Comparison of ENCODE assay signal across 8 cellular contexts in the genomic region with DNA sequence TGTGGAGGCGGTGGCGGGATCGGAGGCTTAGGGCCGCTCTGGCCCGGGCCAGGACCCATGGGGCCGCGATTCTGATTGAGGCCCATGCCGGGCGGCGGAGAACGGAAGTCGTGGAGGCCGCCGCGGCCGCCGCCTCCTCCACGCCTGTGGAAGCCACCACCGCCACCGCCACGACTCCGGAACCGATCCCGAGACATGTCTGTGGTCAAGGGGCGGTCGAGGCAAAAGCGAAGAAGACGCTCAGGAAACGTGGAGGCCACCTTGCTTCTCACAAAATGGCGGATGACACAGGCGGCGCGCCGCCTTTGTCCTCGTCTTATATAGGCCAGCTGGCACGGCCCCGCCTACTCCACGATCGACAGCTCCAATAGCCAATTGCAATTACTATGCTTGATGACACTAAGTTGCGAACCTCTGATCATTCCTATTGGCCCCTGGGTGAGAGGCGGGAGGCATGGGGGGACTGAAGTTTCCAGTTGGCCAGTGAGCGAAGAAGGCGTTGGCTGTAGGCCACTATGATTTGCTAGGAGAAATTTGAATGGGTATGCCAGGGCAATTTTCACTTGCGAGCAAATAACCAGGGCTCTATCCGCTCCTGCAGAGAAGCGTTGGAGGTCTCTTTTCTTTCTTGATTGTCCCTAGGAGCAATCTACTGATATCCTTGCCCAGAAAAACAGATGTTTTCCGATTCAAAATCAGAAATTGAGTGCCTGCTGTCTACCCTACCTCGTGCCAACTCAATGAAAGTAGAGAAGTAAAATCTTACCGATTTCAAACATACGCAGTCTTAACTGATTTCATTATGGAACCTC. TPM values are rescaled to one million over a fixed set of nuclear protein-coding genes. Genes with fewer than 3 reads are reported as not detected.
A peak's percentile ranks its signal among the peaks of the same experiment; 100 is the strongest.
DNase-seq lines count a peak whose midpoint lies in the region; ATAC-seq and TF ChIP-seq lines count a peak whose summit lies in the region.

Gene SFPQ (minus strand): TSS at position 293 of the 812 bp plus-strand sequence. CDS start 96 bp downstream, at position 197.

- H3K4me1 ChIP-seq in mammary epithelial cell (ENCODE audit: insufficient read depth, low read length) (peaks cover 23% of the 10 kb centered on the region), iPS-20b (ENCODE audit: insufficient read depth, low read length) (peaks cover 8% of the 10 kb centered on the region; the same call in 1 of the 2 replicates)

- CTCF ChIA-PET in AG04449 (lab: Yijun Ruan, JAX) (interaction anchor here (1.0 kb wide), 1 partner anchor 9 kb away, joined by 6 read pairs; no protein-coding TSS in a partner anchor), mammary epithelial cell (lab: Charles Lee; ENCODE audit: low non-redundant PET) (no interaction called here)

- in situ Hi-C loops in mammary epithelial cell (cut with MboI; ENCODE audit: low sequenced_read_pairs in 2 of 2), result loop anchor here (10.0 kb wide), 2 partner anchors 102 to 372 kb away; no protein-coding TSS in a partner anchor

- peaks cover 50% of the 10 kb centered on the region for H3K79me2 ChIP-seq in mammary epithelial cell (ENCODE audit: insufficient read depth, low read length)

- H3K9ac ChIP-seq in mammary epithelial cell (ENCODE audit: insufficient read depth, low read length) (peak within 1 kb of the TSS; percentile 93), iPS-20b (ENCODE audit: low read depth, low read length) (peak within 1 kb of the TSS; percentile 97)

- TSS peak; percentile 83 for BruUV-seq in mammary epithelial cell (replicated peaks; lab: Mats Ljungman, UMichigan)

- no peaks in the 10 kb centered on the region for H3K27me3 ChIP-seq in WERI-Rb-1 (ENCODE audit: insufficient read depth, low read depth, severe bottlenecking)
- no peaks in the 10 kb centered on the region for H3K27me3 ChIP-seq in mammary epithelial cell (ENCODE audit: insufficient read depth, low read length)
- no peaks in the 10 kb centered on the region for H3K27me3 ChIP-seq in iPS-20b (ENCODE audit: insufficient read depth, low read length)

- peaks cover 34% of the 10 kb centered on the region for H4K20me1 ChIP-seq in mammary epithelial cell (ENCODE audit: insufficient read depth, low read length)

- H3K4me2 ChIP-seq in mammary epithelial cell (ENCODE audit: insufficient read depth, low read depth, low read length), result peak within 1 kb of the TSS; percentile 90

- H3K9me3 ChIP-seq in WERI-Rb-1 (ENCODE audit: severe bottlenecking) (peaks cover 4% of the 10 kb centered on the region), mammary epithelial cell (replicated peaks; ENCODE audit: insufficient read depth, low read length) (no peaks in the 10 kb centered on the region), iPS-20b (ENCODE audit: insufficient read depth, low read depth, low read length) (no peaks in the 10 kb centered on the region)

- WGBS in mammary epithelial cell (ENCODE audit: low coverage, missing lambda C conversion rate), result 1% methylated on average over 19 of the region's 50 CpGs

- peak within 1 kb of the TSS; percentile 99 for H3K27ac ChIP-seq in WERI-Rb-1
- H3K27ac ChIP-seq in mammary epithelial cell (ENCODE audit: insufficient read depth, low read depth, low read length), result peak within 1 kb of the TSS; percentile 87
- H3K27ac ChIP-seq in iPS-20b (ENCODE audit: low read length), result peak within 1 kb of the TSS; percentile 93
- H3K27ac ChIP-seq in skin epidermis, result peak within 1 kb of the TSS; percentile 94 to 100 (median 99)

- H3K36me3 ChIP-seq in WERI-Rb-1 (peaks cover 49% of the 10 kb centered on the region), mammary epithelial cell (ENCODE audit: insufficient read depth, low read length) (peaks cover 28% of the 10 kb centered on the region), iPS-20b (ENCODE audit: insufficient read depth, low read depth, low read length) (peaks cover 38% of the 10 kb centered on the region)

- no peak for TF ChIP-seq CTCF in AG04449 (IDR thresholded peaks at IDR 0.05; ENCODE audit: insufficient read depth, low read length, missing control alignments)
- TF ChIP-seq CTCF in WERI-Rb-1 (IDR thresholded peaks at IDR 0.05; ENCODE audit: low read depth, low read length), result no peak
- no peak for TF ChIP-seq CTCF in mammary epithelial cell (conservative IDR thresholded peaks at IDR 0.05 in 1 of 2, IDR thresholded peaks at IDR 0.05 in 1 of 2; ENCODE audit: extremely low read depth in 1 of 2, insufficient read depth in 1 of 2, low read depth in 1 of 2, low read length in 2 of 2)

- POLR2A ChIA-PET in AG04449 (lab: Yijun Ruan, JAX), result interaction anchor here (0.6 to 1.0 kb wide), 10 partner anchors 9 to 576 kb away, joined by 3 to 6 read pairs (median 4); partner anchors contain the start of genes CLSPN, SMIM12, TMEM35B and ZMYM4

- DNase-seq in AG04449 (ENCODE audit: low read depth, low spot score), result peak; percentile 96
- peak; percentile 98 for DNase-seq in NCI-H2227 (lab: John Stamatoyannopoulos, UW; ENCODE audit: unreplicated experiment)
- peak; percentile 97 for DNase-seq in WERI-Rb-1
- DNase-seq in mammary epithelial cell, result peak; percentile 98

- peak; percentile 89 for ATAC-seq in GM18873 (IDR thresholded peaks at IDR 0.05; ENCODE audit: low FRiP score, unreplicated experiment)
- peak; percentile 87 for ATAC-seq in HG03139 (IDR thresholded peaks at IDR 0.05; ENCODE audit: unreplicated experiment)

- dilution Hi-C loops in mammary epithelial cell (cut with HindIII; ENCODE audit: low sequenced_read_pairs), result no loop called here

- H3K4me3 ChIP-seq in AG04449 (ENCODE audit: low read depth, low read length) (peak within 1 kb of the TSS; percentile 98), WERI-Rb-1 (ENCODE audit: low read depth, low read length) (peak within 1 kb of the TSS; percentile 78), mammary epithelial cell (replicated peaks in 1 of 3; ENCODE audit: insufficient read depth in 1 of 3, low read depth in 2 of 3, low read length in 3 of 3) (peak within 1 kb of the TSS; percentile 93 to 100 (median 93)), iPS-20b (ENCODE audit: low read length) (peak within 1 kb of the TSS; percentile 99), skin epidermis (peak within 1 kb of the TSS; percentile 90 to 100 (median 99))

- H2AFZ ChIP-seq in mammary epithelial cell (ENCODE audit: low read depth, low read length), result peak within 1 kb of the TSS; percentile 90

- intact Hi-C loops in mammary epithelial cell (cut with micrococcal nuclease), result loop anchor here (2.0 to 10.0 kb wide), 4 partner anchors 76 to 438 kb away; partner anchors contain the start of genes GJB4, GJB5, KIAA0319L and NCDN

RNA-seq across cellular contexts. Expression of gene SFPQ, which starts in this region (rescaled TPM):
- total RNA-seq in mammary epithelial cell, result 100 to 1,000 TPM; 156 to 255 TPM
- 69.9 TPM for polyA plus RNA-seq in mammary epithelial cell
- 55.5 TPM for polyA minus RNA-seq in mammary epithelial cell

Comparison
In these comparisons a context has a peak if more than half of its experiments do, and no peak if none do; other contexts are left out.
1. Peak in every context shown above with its lines: DNase-seq, ATAC-seq, H3K4me3 ChIP-seq and H3K27ac ChIP-seq.